Comparison of ENCODE assay signal across 8 cellular contexts in the genomic region with DNA sequence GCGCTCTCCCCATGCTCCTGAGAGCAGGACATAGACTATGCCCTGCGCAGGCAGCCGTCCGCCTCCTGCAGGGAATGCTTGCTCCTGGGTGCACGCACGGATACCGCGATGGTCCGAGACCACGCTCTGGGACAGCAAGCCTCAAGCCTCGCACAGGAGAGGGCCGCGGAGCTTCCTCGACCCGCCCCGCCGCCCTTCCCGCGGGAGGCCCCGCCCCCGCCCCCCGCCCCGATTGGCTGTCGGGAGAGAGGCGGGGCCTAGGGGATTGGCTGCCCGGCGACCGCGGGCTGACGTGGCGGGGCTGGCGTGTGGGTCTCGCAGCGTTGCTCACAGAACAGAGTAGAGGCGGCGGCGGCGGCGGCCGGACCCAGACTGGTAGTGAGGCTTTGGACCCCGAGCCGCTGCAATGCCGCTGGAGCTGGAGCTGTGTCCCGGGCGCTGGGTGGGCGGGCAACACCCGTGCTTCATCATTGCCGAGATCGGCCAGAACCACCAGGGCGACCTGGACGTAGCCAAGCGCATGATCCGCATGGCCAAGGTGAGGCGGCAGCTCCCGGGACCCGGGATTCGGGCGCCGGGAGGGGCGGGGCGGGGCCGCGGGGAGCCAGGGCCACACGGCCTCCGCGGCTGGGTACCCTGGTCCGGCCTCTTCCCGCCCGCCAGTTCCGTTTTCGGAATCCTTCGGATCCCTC. TPM values are rescaled to one million over a fixed set of nuclear protein-coding genes. Genes with fewer than 3 reads are reported as not detected.
DNase-seq lines count a peak whose midpoint lies in the region; ATAC-seq and TF ChIP-seq lines count a peak whose summit lies in the region.

A gene with protein sequence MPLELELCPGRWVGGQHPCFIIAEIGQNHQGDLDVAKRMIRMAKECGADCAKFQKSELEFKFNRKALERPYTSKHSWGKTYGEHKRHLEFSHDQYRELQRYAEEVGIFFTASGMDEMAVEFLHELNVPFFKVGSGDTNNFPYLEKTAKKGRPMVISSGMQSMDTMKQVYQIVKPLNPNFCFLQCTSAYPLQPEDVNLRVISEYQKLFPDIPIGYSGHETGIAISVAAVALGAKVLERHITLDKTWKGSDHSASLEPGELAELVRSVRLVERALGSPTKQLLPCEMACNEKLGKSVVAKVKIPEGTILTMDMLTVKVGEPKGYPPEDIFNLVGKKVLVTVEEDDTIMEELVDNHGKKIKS (plus strand): TSS at position 330 of the 692 bp plus-strand sequence. CDS start 77 bp downstream, at position 407.

- TF ChIP-seq CTCF in GM13977 (IDR thresholded peaks at IDR 0.05; ENCODE audit: extremely low read depth, insufficient read depth, missing control alignments) (no peak), adrenal gland (IDR thresholded peaks at IDR 0.05) (no peak), heart left ventricle (IDR thresholded peaks at IDR 0.05) (peak in 1 of 12 donors; percentile 9), transverse colon (IDR thresholded peaks at IDR 0.05) (peak in 1 of 5 experiments; percentile 12)

- TF ChIP-seq EP300 in transverse colon (IDR thresholded peaks at IDR 0.05; ENCODE audit: low read depth): no peak

- 0 to 1% (median 0%) methylated on average over 6 to 72 of the region's 72 CpGs for WGBS in adrenal gland, 4 donors
- WGBS in heart left ventricle, 4 donors: 0 to 1% (median 0%) methylated on average over 46 to 72 of the region's 72 CpGs
- 0 to 1% methylated on average over 3 to 58 of the region's 72 CpGs for WGBS in transverse colon (ENCODE audit: low coverage in 1 of 2), 2 donors

- H3K27me3 ChIP-seq in adrenal gland: no peaks in the 10 kb centered on the region
- no peaks in the 10 kb centered on the region for H3K27me3 ChIP-seq in heart left ventricle
- H3K27me3 ChIP-seq in transverse colon: no peaks in the 10 kb centered on the region

- H3K4me3 ChIP-seq in adrenal gland (peak within 1 kb of the TSS; percentile 20 to 85 (median 46)), heart left ventricle (peak within 1 kb of the TSS; percentile 64 to 98 (median 80)), transverse colon (peak within 1 kb of the TSS; percentile 67 to 88 (median 80))

- ATAC-seq in HG02852 (IDR thresholded peaks at IDR 0.05; ENCODE audit: unreplicated experiment): peak; percentile 95
- ATAC-seq in heart left ventricle: peak; percentile 97 to 99 (median 99)

- DNase-seq in GM13977 (ENCODE audit: low spot score) (peak; percentile 98), NCI-H1436 treated with DMSO at 0.1 percent for 48 hours (lab: John Stamatoyannopoulos, UW) (peak; percentile 38), T-helper 1 cell (peak; percentile 84 to 92 (median 88)), adrenal gland (peak; percentile 93 to 96 (median 95)), heart left ventricle (peak; percentile 94 to 96 (median 95)), pons (ENCODE audit: low spot score) (peak; percentile 86), transverse colon (peak; percentile 97)

- no peaks in the 10 kb centered on the region for H3K9me3 ChIP-seq in adrenal gland (replicated peaks in 1 of 3)
- H3K9me3 ChIP-seq in heart left ventricle: no peaks in the 10 kb centered on the region
- no peaks in the 10 kb centered on the region for H3K9me3 ChIP-seq in transverse colon

- peaks cover 0 to 8% of the 10 kb centered on the region in 2 donors for H3K36me3 ChIP-seq in adrenal gland (replicated peaks in 1 of 2)
- peaks cover 0 to 15% (median 8%) of the 10 kb centered on the region in 9 donors for H3K36me3 ChIP-seq in heart left ventricle
- peaks cover 0 to 7% (median under 1%) of the 10 kb centered on the region in 4 donors for H3K36me3 ChIP-seq in transverse colon

- in situ Hi-C loops in GM13977 (cut with MboI; ENCODE audit: low pct_unique_long_range_greater_than_20kb, low sequenced_read_pairs, unreplicated experiment) (no loop called here), transverse colon (cut with MboI; ENCODE audit: low pct_ligation_motif_present in 1 of 4, low pct_unique_long_range_greater_than_20kb in 1 of 4, low sequenced_read_pairs in 3 of 4) (loop anchor here in 1 of 4 donors (25.0 kb wide), 1 partner anchor 131 kb away; a partner anchor contains a TSS)

- H3K27ac ChIP-seq in adrenal gland: peak within 1 kb of the TSS; percentile 6 to 98 (median 96)
- peak within 1 kb of the TSS; percentile 79 to 97 (median 90) for H3K27ac ChIP-seq in heart left ventricle
- H3K27ac ChIP-seq in transverse colon: peak within 1 kb of the TSS; percentile 92 to 99 (median 97)

- peaks cover 5 to 26% of the 10 kb centered on the region in 2 donors for H3K4me1 ChIP-seq in adrenal gland (replicated peaks in 1 of 2)
- peaks cover 0 to 32% (median 10%) of the 10 kb centered on the region in 12 donors for H3K4me1 ChIP-seq in heart left ventricle
- H3K4me1 ChIP-seq in transverse colon: peaks cover 8 to 41% (median 25%) of the 10 kb centered on the region in 4 donors

- TF ChIP-seq POLR2A in adrenal gland (IDR thresholded peaks at IDR 0.05): peak; percentile 93 to 99
- TF ChIP-seq POLR2A in heart left ventricle (IDR thresholded peaks at IDR 0.05): peak; percentile 97 to 98
- TF ChIP-seq POLR2A in transverse colon (IDR thresholded peaks at IDR 0.05): peak; percentile 98

- intact Hi-C loops in adrenal gland (cut with DNase I) (no loop called here), heart left ventricle (cut with DNase I) (loop anchor here in 5 of 10 donors (2.0 to 5.0 kb wide), 3 partner anchors 74 to 201 kb away; a partner anchor contains a TSS), transverse colon (cut with DNase I; ENCODE audit: low total_unique reads) (loop anchor here (5.0 kb wide), 1 partner anchor 74 kb away; a partner anchor contains a TSS)

RNA-seq across cellular contexts. Expression of the gene that starts here (rescaled TPM):
- total RNA-seq in adrenal gland: 10 to 100 TPM; 24.2 to 78.6 (median 38.2) TPM
- polyA plus RNA-seq in adrenal gland: 10 to 100 TPM; 27.8 to 77.9 (median 38.4) TPM
- total RNA-seq in heart left ventricle: 10 to 100 TPM; 24.3 to 59.0 (median 33.7) TPM
- 100 to 1,000 TPM in 1 of 2 donors, 10 to 100 TPM in 1; 45.3 to 144 TPM for polyA plus RNA-seq in heart left ventricle
- total RNA-seq in transverse colon: 100 to 1,000 TPM in 3 of 4 donors, 10 to 100 TPM in 1; 86.6 to 319 (median 269) TPM

Comparison
In these comparisons a context has a peak if more than half of its experiments do, and no peak if none do; other contexts are left out.
1. Peak in every context shown above with its lines: DNase-seq, ATAC-seq, H3K4me3 ChIP-seq and H3K27ac ChIP-seq.
2. DNase-seq: peak in every context shown above with its lines; median percentile 98 in GM13977; 97 in transverse colon; 95 in adrenal gland; 95 in heart left ventricle; 88 in T-helper 1 cell; 86 in pons; 38 in NCI-H1436 treated with DMSO at 0.1 percent for 48 hours.